ENCODE assay signal across 13 cellular contexts in genomic region chr10:10599994-10600393, GRCh38.
"Had no signal": no experiment of that assay in that cellular context is flagged by ENCODE, and none has a peak within 500 bp of the region (broad histone marks: within the 10 kb centered on the region; RNA-seq: fewer than 3 reads in every experiment).

No MANE protein-coding gene starts in this region.

- DNase-seq: activated gamma-delta T cell; amygdala; dermis blood vessel endothelial cell; effector memory CD8-positive, alpha-beta T cell; left cardiac atrium; mesendoderm; naive thymus-derived CD4-positive, alpha-beta T cell; psoas muscle; right cardiac atrium; stomach; T-helper 9 cell; trophoblast cell had no signal

- H3K36me3 ChIP-seq: cardiac muscle cell, stomach had no signal

- H3K9me3 ChIP-seq: psoas muscle, stomach had no signal

- H3K27ac ChIP-seq: cardiac muscle cell, psoas muscle, stomach had no signal

- ATAC-seq: effector memory CD8-positive, alpha-beta T cell; left cardiac atrium; naive thymus-derived CD4-positive, alpha-beta T cell; psoas muscle; right cardiac atrium had no signal

- H3K4me1 ChIP-seq: psoas muscle, stomach had no signal

- H3K27me3 ChIP-seq: cardiac muscle cell, stomach had no signal

- H3K4me3 ChIP-seq: cardiac muscle cell, psoas muscle, stomach had no signal
